34 cellular contexts compared by ENCODE assay signal in the genomic region with DNA sequence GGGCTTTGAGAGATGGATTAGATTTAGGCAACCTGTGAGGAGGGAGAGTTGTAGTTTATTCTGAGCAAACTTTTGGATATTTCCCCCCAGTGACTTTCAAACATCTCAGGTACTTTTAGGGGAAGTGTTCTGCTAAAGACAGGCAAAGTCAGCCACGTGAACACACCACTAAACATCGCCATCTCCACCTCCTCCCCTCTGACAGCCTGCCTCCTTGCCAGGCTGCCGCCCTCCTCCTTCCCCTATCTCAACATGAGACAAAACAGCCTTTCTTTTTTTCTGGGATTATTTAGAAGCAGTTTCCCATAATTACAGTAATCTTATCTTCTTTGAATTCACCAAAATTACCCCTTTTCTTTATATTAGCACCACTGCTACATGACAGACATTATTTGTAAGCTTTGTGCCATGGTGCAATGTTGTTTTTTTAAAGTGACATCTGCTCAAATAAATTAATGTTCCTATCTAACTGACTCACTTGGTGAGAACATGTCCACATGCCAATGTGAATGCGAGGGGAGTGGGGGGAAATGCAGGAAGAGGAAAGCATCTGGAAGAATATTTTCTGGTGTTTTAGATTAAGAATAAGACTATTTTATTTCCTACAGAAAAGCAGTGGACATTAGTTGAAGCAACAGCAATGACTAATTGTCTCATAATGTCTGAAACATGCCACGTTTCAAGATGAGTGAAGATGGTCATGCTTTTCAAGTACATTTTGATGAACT.
DNase-seq lines count a peak whose midpoint lies in the region; ATAC-seq, FAIRE-seq and TF ChIP-seq lines count a peak whose summit lies in the region.
"Had no signal": no experiment of that assay in that cellular context is flagged by ENCODE, and none has a peak within 500 bp of the region (broad histone marks: within the 10 kb centered on the region; RNA-seq: fewer than 3 reads in every experiment).

No MANE protein-coding gene starts in this region.

- no peak for ATAC-seq in HG03432 (IDR thresholded peaks at IDR 0.05; ENCODE audit: unreplicated experiment)
- ATAC-seq: activated CD8-positive, alpha-beta T cell treated with anti-CD3 and anti-CD28 coated beads for 36 hours; right cardiac atrium had no signal

- H3K4me3 ChIP-seq in foreskin fibroblast (ENCODE audit: low read depth in 1 of 2, low read length in 2 of 2), result no peak overlapping the region
- H3K4me3 ChIP-seq: cardiac muscle cell, colonic mucosa, heart left ventricle, SJSA1, spleen, stomach, tibial nerve had no signal

- DNase-seq in NCI-H2171 treated with DMSO at 0.1 percent for 48 hours (lab: John Stamatoyannopoulos, UW) (peak; percentile 14), NCI-H2171 (lab: John Stamatoyannopoulos, UW) (no peak), amniotic epithelial cell (ENCODE audit: low read depth) (peak; percentile 9), foreskin fibroblast (peak; percentile 2 to 4), H54 (ENCODE audit: insufficient read length, low spot score) (no peak), NCI-H82 (lab: John Stamatoyannopoulos, UW) (no peak)
- no peak for DNase-seq in activated CD4-positive, alpha-beta T cell treated with anti-CD3 and anti-CD28 coated beads for 4 hours
- DNase-seq: activated CD8-positive, alpha-beta T cell treated with anti-CD3 and anti-CD28 coated beads for 36 hours; activated naive CD4-positive, alpha-beta T cell treated with anti-CD3 and anti-CD28 coated beads, Interleukin-2, amount 50 U/mL, for 16 hours; C1 segment of cervical spinal cord; Caco-2; colonic mucosa; DMS53; effector CD8-positive, alpha-beta T cell; foreskin melanocyte; heart left ventricle; HFFc6; kidney; naive B cell; NCI-H1092; NCI-H1930; NCI-H774; OCI-M1; posterior cingulate gyrus; right cardiac atrium; spleen; stimulated activated CD8-positive, alpha-beta memory T cell treated with anti-CD3 and anti-CD28 coated beads, Interleukin-4, amount 100 ng/mL, for 48 hours; stomach; T-helper 9 cell had no signal

- no peak for TF ChIP-seq POLR2A in H54 (IDR thresholded peaks at IDR 0.05; ENCODE audit: low read depth, low read length)

- TF ChIP-seq CTCF in foreskin fibroblast (IDR thresholded peaks at IDR 0.05; ENCODE audit: low read depth, low read length), result no peak

- FAIRE-seq in H54 (lab: Jason Lieb, UNC), result no peak
- FAIRE-seq: GM12892, kidney had no signal

Comparison
In these comparisons a context has a peak if more than half of its experiments do, and no peak if none do; other contexts are left out.
1. DNase-seq: peak in NCI-H2171 treated with DMSO at 0.1 percent for 48 hours (single experiment), amniotic epithelial cell (single experiment) and foreskin fibroblast (2 of 2); none in NCI-H2171 (single experiment), H54 (single experiment), activated CD4-positive, alpha-beta T cell treated with anti-CD3 and anti-CD28 coated beads for 4 hours (0 of 2) and NCI-H82 (single experiment).